ENCODE assay signal across 9 cellular contexts in genomic region chr4:69057620-69058409, GRCh38.
DNase-seq lines count a peak whose midpoint lies in the region; ATAC-seq and TF ChIP-seq lines count a peak whose summit lies in the region.
"Had no signal": no experiment of that assay in that cellular context is flagged by ENCODE, and none has a peak within 500 bp of the region (broad histone marks: within the 10 kb centered on the region; RNA-seq: fewer than 3 reads in every experiment).

No MANE protein-coding gene starts in this region.

- H3K4me3 ChIP-seq in astrocyte of the spinal cord (ENCODE audit: low read depth, low read length) (no peak overlapping the region), muscle layer of duodenum (ENCODE audit: low read depth in 1 of 2, low read length in 2 of 2) (peak overlapping the region; percentile 28), tibial artery (no peak overlapping the region)
- H3K4me3 ChIP-seq: SK-N-MC had no signal

- TF ChIP-seq CTCF in astrocyte of the spinal cord (IDR thresholded peaks at IDR 0.05; ENCODE audit: low read depth, low read length) (no peak), tibial artery (IDR thresholded peaks at IDR 0.05) (no peak)

- peak overlapping the region; percentile 45 for H3K27ac ChIP-seq in muscle layer of duodenum (ENCODE audit: low read length)
- H3K27ac ChIP-seq in tibial artery, result no peak overlapping the region
- H3K27ac ChIP-seq: SK-N-MC had no signal

- DNase-seq in astrocyte of the spinal cord (ENCODE audit: low read depth, low spot score) (peak; percentile 23), SIG-M5 treated with dmso at 0.1 percent for 504 hours (lab: John Stamatoyannopoulos, UW; ENCODE audit: unreplicated experiment) (no peak), tibial artery (no peak), NCI-H446 (lab: John Stamatoyannopoulos, UW) (no peak)
- DNase-seq in activated effector memory CD4-positive, alpha-beta T cell treated with anti-CD3 and anti-CD28 coated beads, Interleukin-2, amount 50 U/mL, for 16 hours, result no peak

- in situ Hi-C loops in astrocyte of the spinal cord (cut with HindIII; ENCODE audit: low sequenced_read_pairs), result no loop called here

- intact Hi-C loops in tibial artery (cut with DNase I; ENCODE audit: low total_unique reads), result no loop called here

- H3K36me3 ChIP-seq in muscle layer of duodenum (ENCODE audit: control insufficient read depth in 1 of 2, insufficient read depth in 2 of 2, low read length in 2 of 2) (no peaks in the 10 kb centered on the region), tibial artery (no peaks in the 10 kb centered on the region)

- H3K27me3 ChIP-seq in muscle layer of duodenum (ENCODE audit: low read depth, low read length), result no peaks in the 10 kb centered on the region
- H3K27me3 ChIP-seq in tibial artery, result no peaks in the 10 kb centered on the region

- H3K9me3 ChIP-seq in muscle layer of duodenum (ENCODE audit: control insufficient read depth in 1 of 2, low read length in 2 of 2) (no peaks in the 10 kb centered on the region), tibial artery (no peaks in the 10 kb centered on the region)

- ATAC-seq in GM18873 (IDR thresholded peaks at IDR 0.05; ENCODE audit: low FRiP score, unreplicated experiment) (peak; percentile 82), HG02943 (IDR thresholded peaks at IDR 0.05; ENCODE audit: low read depth, unreplicated experiment) (peak; percentile 69)

- H3K4me1 ChIP-seq in muscle layer of duodenum (ENCODE audit: control insufficient read depth in 1 of 2, insufficient read depth in 2 of 2, low read length in 2 of 2), result no peaks in the 10 kb centered on the region
- no peaks in the 10 kb centered on the region for H3K4me1 ChIP-seq in tibial artery

Comparison
In these comparisons a context has a peak if more than half of its experiments do, and no peak if none do; other contexts are left out.
1. H3K4me3 ChIP-seq: peak in muscle layer of duodenum (2 of 2); none in astrocyte of the spinal cord (single experiment) and tibial artery (0 of 2).